Comparison of ENCODE assay signal across 20 cellular contexts in genomic region chr20:31537859-31538245, GRCh38. TPM values are rescaled to one million over a fixed set of nuclear protein-coding genes. Genes with fewer than 3 reads are reported as not detected.
DNase-seq lines count a peak whose midpoint lies in the region; ATAC-seq, FAIRE-seq and TF ChIP-seq lines count a peak whose summit lies in the region.
"Had no signal": no experiment of that assay in that cellular context is flagged by ENCODE, and none has a peak within 500 bp of the region (broad histone marks: within the 10 kb centered on the region; RNA-seq: fewer than 3 reads in every experiment).

No MANE protein-coding gene starts in this region.

- POLR2A ChIA-PET in activated CD8-positive, alpha-beta T cell treated with anti-CD3 and anti-CD28 coated beads, Interleukin-2, amount 10 ng/mL, durations not matched to agents 7 days and 5 days (lab: Charles Lee): no interaction called here
- POLR2A ChIA-PET in naive thymus-derived CD4-positive, alpha-beta T cell (lab: Charles Lee): interaction anchor here (0.6 to 1.2 kb wide), 2 partner anchors 10 to 13 kb away, joined by 3 read pairs; no protein-coding TSS in a partner anchor

- H3K4me3 ChIP-seq in naive thymus-derived CD4-positive, alpha-beta T cell (ENCODE audit: low read length): no peak overlapping the region
- H3K4me3 ChIP-seq: esophagus muscularis mucosa, K562, transverse colon had no signal

- no peak for DNase-seq in activated CD4-positive, alpha-beta T cell treated with anti-CD3 and anti-CD28 coated beads, Interleukin-2, amount 10 ng/mL, durations not matched to agents 24 days and 14 days
- no peak for DNase-seq in activated CD4-positive, alpha-beta T cell treated with anti-CD3 and anti-CD28 coated beads, Interleukin-2, amount 50 U/mL, for 48 hours
- no peak for DNase-seq in activated CD8-positive, alpha-beta T cell treated with anti-CD3 and anti-CD28 coated beads, Interleukin-2, amount 10 ng/mL, durations not matched to agents 7 days and 5 days
- no peak for DNase-seq in naive thymus-derived CD4-positive, alpha-beta T cell
- no peak for DNase-seq in GM12892 (ENCODE audit: insufficient read length)
- DNase-seq: activated CD4-positive, CD25-positive, alpha-beta regulatory T cell; CD4-positive, CD25-positive, alpha-beta regulatory T cell; NCI-H1092 treated with DMSO at 0.1 percent for 48 hours; NCI-H526 treated with DMSO at 0.1 percent for 48 hours; PC-3; right cardiac atrium; stimulated activated naive CD4-positive, alpha-beta T cell; transverse colon had no signal

- H3K27ac ChIP-seq in naive thymus-derived CD4-positive, alpha-beta T cell (ENCODE audit: low read depth, low read length): no peak overlapping the region
- H3K27ac ChIP-seq: esophagus muscularis mucosa, transverse colon had no signal

- no peaks in the 10 kb centered on the region for H3K9me3 Mint-ChIP-seq in activated CD4-positive, alpha-beta T cell treated with anti-CD3 and anti-CD28 coated beads, Interleukin-2, amount 10 ng/mL, durations not matched to agents 24 days and 14 days
- no peaks in the 10 kb centered on the region for H3K9me3 Mint-ChIP-seq in activated CD8-positive, alpha-beta T cell treated with anti-CD3 and anti-CD28 coated beads, Interleukin-2, amount 10 ng/mL, durations not matched to agents 7 days and 5 days (ENCODE audit: insufficient read depth)
- H3K9me3 Mint-ChIP-seq in naive thymus-derived CD4-positive, alpha-beta T cell: no peaks in the 10 kb centered on the region
- H3K9me3 Mint-ChIP-seq: CD4-positive, CD25-positive, alpha-beta regulatory T cell; T-helper 2 cell treated with Interferon-gamma antibody and Interleukin-4, amounts not matched to agents 5 μg/mL and 100 μg/mL, for 36 hours had no signal

- H3K27me3 ChIP-seq in naive thymus-derived CD4-positive, alpha-beta T cell (ENCODE audit: control insufficient read depth in 2 of 2, insufficient read depth in 2 of 2, low read length in 2 of 2): no peaks in the 10 kb centered on the region
- H3K27me3 ChIP-seq: esophagus muscularis mucosa, transverse colon had no signal

- H3K4me1 Mint-ChIP-seq in activated CD4-positive, alpha-beta T cell treated with anti-CD3 and anti-CD28 coated beads, Interleukin-2, amount 10 ng/mL, durations not matched to agents 24 days and 14 days: peaks cover 40% of the 10 kb centered on the region
- H3K4me1 Mint-ChIP-seq in activated CD8-positive, alpha-beta T cell treated with anti-CD3 and anti-CD28 coated beads, Interleukin-2, amount 10 ng/mL, durations not matched to agents 7 days and 5 days (ENCODE audit: low read depth): peaks cover 65% of the 10 kb centered on the region
- peaks cover 7 to 40% (median 20%) of the 10 kb centered on the region in 7 donors for H3K4me1 Mint-ChIP-seq in naive thymus-derived CD4-positive, alpha-beta T cell

- CTCF ChIA-PET in activated CD8-positive, alpha-beta T cell treated with anti-CD3 and anti-CD28 coated beads, Interleukin-2, amount 10 ng/mL, durations not matched to agents 7 days and 5 days (lab: Charles Lee): interaction anchor here (1.1 to 6.4 kb wide), 3 partner anchors 23 to 186 kb away, joined by 3 to 33 read pairs (median 16); no protein-coding TSS in a partner anchor
- CTCF ChIA-PET in naive thymus-derived CD4-positive, alpha-beta T cell (lab: Charles Lee): interaction anchor here (0.6 to 1.4 kb wide), 3 partner anchors 9 to 75 kb away, joined by 3 read pairs; no protein-coding TSS in a partner anchor

- peaks cover 56% of the 10 kb centered on the region for H3K36me3 Mint-ChIP-seq in activated CD4-positive, alpha-beta T cell treated with anti-CD3 and anti-CD28 coated beads, Interleukin-2, amount 10 ng/mL, durations not matched to agents 24 days and 14 days (ENCODE audit: low read depth)
- H3K36me3 Mint-ChIP-seq in activated CD8-positive, alpha-beta T cell treated with anti-CD3 and anti-CD28 coated beads, Interleukin-2, amount 10 ng/mL, durations not matched to agents 7 days and 5 days (ENCODE audit: low read depth): peaks cover 54% of the 10 kb centered on the region
- H3K36me3 Mint-ChIP-seq in naive thymus-derived CD4-positive, alpha-beta T cell: peaks cover 16 to 40% (median 25%) of the 10 kb centered on the region in 5 donors

- no peaks in the 10 kb centered on the region for H3K27me3 Mint-ChIP-seq in activated CD4-positive, alpha-beta T cell treated with anti-CD3 and anti-CD28 coated beads, Interleukin-2, amount 10 ng/mL, durations not matched to agents 24 days and 14 days
- no peaks in the 10 kb centered on the region for H3K27me3 Mint-ChIP-seq in activated CD8-positive, alpha-beta T cell treated with anti-CD3 and anti-CD28 coated beads, Interleukin-2, amount 10 ng/mL, durations not matched to agents 7 days and 5 days (ENCODE audit: low read depth)
- no peaks in the 10 kb centered on the region for H3K27me3 Mint-ChIP-seq in naive thymus-derived CD4-positive, alpha-beta T cell
- H3K27me3 Mint-ChIP-seq: CD4-positive, CD25-positive, alpha-beta regulatory T cell had no signal

- H3K36me3 ChIP-seq in naive thymus-derived CD4-positive, alpha-beta T cell (ENCODE audit: control insufficient read depth in 2 of 3, insufficient read depth in 3 of 3, low read length in 3 of 3): peaks cover 8 to 85% (median 20%) of the 10 kb centered on the region in 3 experiments

- intact Hi-C loops in activated CD4-positive, alpha-beta T cell treated with anti-CD3 and anti-CD28 coated beads, Interleukin-2, amount 10 ng/mL, durations not matched to agents 24 days and 14 days (cut with micrococcal nuclease): no loop called here
- intact Hi-C loops in naive thymus-derived CD4-positive, alpha-beta T cell (cut with micrococcal nuclease): no loop called here

- no peak for FAIRE-seq in GM12892 (lab: Jason Lieb, UNC)
- FAIRE-seq: K562 had no signal

- H3K9me3 ChIP-seq in naive thymus-derived CD4-positive, alpha-beta T cell (ENCODE audit: control insufficient read depth in 2 of 3, low read length in 3 of 3): no peaks in the 10 kb centered on the region
- H3K9me3 ChIP-seq: esophagus muscularis mucosa, transverse colon had no signal

- ATAC-seq in GM18498 (IDR thresholded peaks at IDR 0.05; ENCODE audit: unreplicated experiment) (peak; percentile 50), GM19324 (IDR thresholded peaks at IDR 0.05; ENCODE audit: low FRiP score, unreplicated experiment) (no peak), GM19035 (IDR thresholded peaks at IDR 0.05; ENCODE audit: unreplicated experiment) (no peak)
- ATAC-seq in activated CD8-positive, alpha-beta T cell treated with anti-CD3 and anti-CD28 coated beads, Interleukin-2, amount 10 ng/mL, durations not matched to agents 7 days and 5 days: no peak
- ATAC-seq in naive thymus-derived CD4-positive, alpha-beta T cell: peak; percentile 22
- ATAC-seq: HCT116, K562, PC-3, right cardiac atrium had no signal

- no peak overlapping the region for H3K4me3 Mint-ChIP-seq in activated CD4-positive, alpha-beta T cell treated with anti-CD3 and anti-CD28 coated beads, Interleukin-2, amount 10 ng/mL, durations not matched to agents 24 days and 14 days
- H3K4me3 Mint-ChIP-seq in activated CD8-positive, alpha-beta T cell treated with anti-CD3 and anti-CD28 coated beads, Interleukin-2, amount 10 ng/mL, durations not matched to agents 7 days and 5 days: peak overlapping the region; percentile 46
- H3K4me3 Mint-ChIP-seq in naive thymus-derived CD4-positive, alpha-beta T cell: no peak overlapping the region
- H3K4me3 Mint-ChIP-seq: CD4-positive, CD25-positive, alpha-beta regulatory T cell; T-helper 2 cell treated with Interferon-gamma antibody and Interleukin-4, amounts not matched to agents 5 μg/mL and 100 μg/mL, for 36 hours had no signal

- H3K27ac Mint-ChIP-seq in activated CD4-positive, alpha-beta T cell treated with anti-CD3 and anti-CD28 coated beads, Interleukin-2, amount 10 ng/mL, durations not matched to agents 24 days and 14 days: peak overlapping the region; percentile 27
- peak overlapping the region; percentile 91 for H3K27ac Mint-ChIP-seq in activated CD8-positive, alpha-beta T cell treated with anti-CD3 and anti-CD28 coated beads, Interleukin-2, amount 10 ng/mL, durations not matched to agents 7 days and 5 days
- H3K27ac Mint-ChIP-seq in naive thymus-derived CD4-positive, alpha-beta T cell: peak overlapping the region in 3 of 9 donors; percentile 14 to 24 (median 20)
- H3K27ac Mint-ChIP-seq: T-helper 2 cell treated with Interferon-gamma antibody and Interleukin-4, amounts not matched to agents 5 μg/mL and 100 μg/mL, for 36 hours had no signal

- H3K4me1 ChIP-seq in naive thymus-derived CD4-positive, alpha-beta T cell (ENCODE audit: control insufficient read depth in 2 of 2, insufficient read depth in 2 of 2, low read length in 2 of 2): peaks cover 0 to 3% of the 10 kb centered on the region in 2 donors

- TF ChIP-seq POLR2A in GM12892 (IDR thresholded peaks at IDR 0.05; ENCODE audit: low read depth, low read length): no peak

RNA-seq across cellular contexts. Expression of gene HM13, which starts 23.6 kb away (rescaled TPM):
- total RNA-seq in activated CD4-positive, alpha-beta T cell treated with anti-CD3 and anti-CD28 coated beads, Interleukin-2, amount 10 ng/mL, durations not matched to agents 24 days and 14 days: 181 and 193 TPM in 2 replicates
- 100 to 1,000 TPM; 117 to 127 TPM for total RNA-seq in activated CD8-positive, alpha-beta T cell treated with anti-CD3 and anti-CD28 coated beads, Interleukin-2, amount 10 ng/mL, durations not matched to agents 7 days and 5 days
- total RNA-seq in naive thymus-derived CD4-positive, alpha-beta T cell: 100 to 1,000 TPM; 102 to 197 (median 133) TPM
- 100 to 1,000 TPM; 109 to 140 TPM for polyA plus RNA-seq in naive thymus-derived CD4-positive, alpha-beta T cell
- 43.4 TPM for polyA plus RNA-seq in GM12892 (2012; ENCODE audit: missing spikeins)

Comparison
In these comparisons a context has a peak if more than half of its experiments do, and no peak if none do; other contexts are left out.
1. ATAC-seq: peak in GM18498 (single experiment) and naive thymus-derived CD4-positive, alpha-beta T cell (single experiment); none in activated CD8-positive, alpha-beta T cell treated with anti-CD3 and anti-CD28 coated beads, Interleukin-2, amount 10 ng/mL, durations not matched to agents 7 days and 5 days (single experiment), GM19324 (single experiment) and GM19035 (single experiment).